In genomic region chr1:29033829-29034466, GRCh38 we compare ENCODE assay signal across 8 cellular contexts.
DNase-seq lines count a peak whose midpoint lies in the region; ATAC-seq and TF ChIP-seq lines count a peak whose summit lies in the region.

No MANE protein-coding gene starts in this region.

- H3K9me3 ChIP-seq in CD8-positive, alpha-beta T cell (ENCODE audit: low read length): no peaks in the 10 kb centered on the region
- H3K9me3 ChIP-seq in lower lobe of right lung: no peaks in the 10 kb centered on the region

- peaks cover 2% of the 10 kb centered on the region for H3K4me1 Mint-ChIP-seq in CD8-positive, alpha-beta T cell (ENCODE audit: low read depth)
- no peaks in the 10 kb centered on the region for H3K4me1 Mint-ChIP-seq in chondrocyte (ENCODE audit: low read depth)

- CTCF ChIA-PET in CD8-positive, alpha-beta T cell (lab: Charles Lee): interaction anchor here (0.6 to 9.5 kb wide), 20 partner anchors 9 to 785 kb away, joined by 3 to 238 read pairs (median 4); no protein-coding TSS in a partner anchor
- CTCF ChIA-PET in HEK293T (lab: Yijun Ruan, JAX): interaction anchor here (1.0 to 7.8 kb wide), 9 partner anchors 9 to 180 kb away, joined by 3 to 73 read pairs (median 7); no protein-coding TSS in a partner anchor

- H3K27me3 ChIP-seq in CD8-positive, alpha-beta T cell (ENCODE audit: insufficient read depth, low read length): no peaks in the 10 kb centered on the region
- no peaks in the 10 kb centered on the region for H3K27me3 ChIP-seq in lower lobe of right lung (ENCODE audit: low read depth)

- no peaks in the 10 kb centered on the region for H3K9me3 Mint-ChIP-seq in CD8-positive, alpha-beta T cell
- H3K9me3 Mint-ChIP-seq in chondrocyte (ENCODE audit: low read depth): no peaks in the 10 kb centered on the region

- peak; percentile 71 for TF ChIP-seq CTCF in CD8-positive, alpha-beta T cell (IDR thresholded peaks at IDR 0.05)
- TF ChIP-seq CTCF in chondrocyte (IDR thresholded peaks at IDR 0.05): peak; percentile 92
- TF ChIP-seq CTCF in lower lobe of right lung (IDR thresholded peaks at IDR 0.05): peak; percentile 66

- H3K27me3 Mint-ChIP-seq in CD8-positive, alpha-beta T cell (ENCODE audit: low read depth): no peaks in the 10 kb centered on the region
- H3K27me3 Mint-ChIP-seq in chondrocyte (ENCODE audit: low read depth): no peaks in the 10 kb centered on the region

- H3K4me1 ChIP-seq in CD8-positive, alpha-beta T cell (ENCODE audit: insufficient read depth, low read length): no peaks in the 10 kb centered on the region
- no peaks in the 10 kb centered on the region for H3K4me1 ChIP-seq in lower lobe of right lung

- DNase-seq in CD8-positive, alpha-beta T cell: no peak
- DNase-seq in HEK293T (ENCODE audit: extremely low spot score): peak; percentile 67
- peak; percentile 25 for DNase-seq in NCI-H82 treated with DMSO at 0.1 percent for 48 hours (lab: John Stamatoyannopoulos, UW; ENCODE audit: unreplicated experiment)
- DNase-seq in chondrocyte (ENCODE audit: low spot score): no peak
- DNase-seq in lower lobe of right lung: no peak

- H3K27ac Mint-ChIP-seq in CD8-positive, alpha-beta T cell: no peak overlapping the region
- no peak overlapping the region for H3K27ac Mint-ChIP-seq in chondrocyte (ENCODE audit: unreplicated experiment)

- H3K4me3 ChIP-seq in CD8-positive, alpha-beta T cell (ENCODE audit: low read depth, low read length): no peak overlapping the region
- H3K4me3 ChIP-seq in lower lobe of right lung: no peak overlapping the region

- POLR2A ChIA-PET in CD8-positive, alpha-beta T cell (lab: Charles Lee): interaction anchor here (1.3 kb wide), 1 partner anchor 132 kb away, joined by 3 read pairs; no protein-coding TSS in a partner anchor
- POLR2A ChIA-PET in HEK293T (lab: Yijun Ruan, JAX): interaction anchor here (1.1 kb wide), 1 partner anchor 119 kb away, joined by 4 read pairs; the partner anchor contains the start of gene EPB41

- peaks cover 83% of the 10 kb centered on the region for H3K36me3 Mint-ChIP-seq in CD8-positive, alpha-beta T cell
- H3K36me3 Mint-ChIP-seq in chondrocyte (ENCODE audit: low read depth): no peaks in the 10 kb centered on the region

- intact Hi-C loops in CD8-positive, alpha-beta T cell (cut with DNase I, micrococcal nuclease): loop anchor here (1.0 to 5.0 kb wide), 3 partner anchors 152 to 249 kb away; no protein-coding TSS in a partner anchor
- intact Hi-C loops in lower lobe of right lung (cut with DNase I): loop anchor here (5.0 to 10.0 kb wide), 2 partner anchors 152 to 249 kb away; no protein-coding TSS in a partner anchor

- H3K36me3 ChIP-seq in CD8-positive, alpha-beta T cell (ENCODE audit: insufficient read depth, low read length): peaks cover 27% of the 10 kb centered on the region
- peaks cover 34% of the 10 kb centered on the region for H3K36me3 ChIP-seq in lower lobe of right lung

- H3K27ac ChIP-seq in CD8-positive, alpha-beta T cell (ENCODE audit: low read depth, low read length): no peak overlapping the region
- H3K27ac ChIP-seq in lower lobe of right lung: no peak overlapping the region

- ATAC-seq in CD8-positive, alpha-beta T cell: peak; percentile 71
- ATAC-seq in lower lobe of right lung: peak; percentile 49 to 56
- no peak for ATAC-seq in GM18511 (IDR thresholded peaks at IDR 0.05; ENCODE audit: unreplicated experiment)
- ATAC-seq in HG03571 (IDR thresholded peaks at IDR 0.05; ENCODE audit: unreplicated experiment): no peak
- no peak for ATAC-seq in HG02885 (IDR thresholded peaks at IDR 0.05; ENCODE audit: poor library complexity, unreplicated experiment)

- no peak overlapping the region for H3K4me3 Mint-ChIP-seq in CD8-positive, alpha-beta T cell
- no peak overlapping the region for H3K4me3 Mint-ChIP-seq in chondrocyte (ENCODE audit: unreplicated experiment)

TF ChIP-seq in HEK293T, 16 proteins besides CTCF, POLR2A, EP300 and RAD21:
- no peak for TF ChIP-seq L3MBTL2 (conservative IDR thresholded peaks at IDR 0.05)
- TF ChIP-seq PKNOX1 (IDR thresholded peaks at IDR 0.05): 0 out of 2 replicates have a peak, but pooled peaks have one; percentile 25
- TF ChIP-seq ELF4 (IDR thresholded peaks at IDR 0.05): no peak
- no peak for TF ChIP-seq HDGF (IDR thresholded peaks at IDR 0.05; ENCODE audit: borderline replicate concordance)

Comparison
In these comparisons a context has a peak if more than half of its experiments do, and no peak if none do; other contexts are left out.
1. ATAC-seq: peak in CD8-positive, alpha-beta T cell (single experiment) and lower lobe of right lung (2 of 2); none in GM18511 (single experiment), HG03571 (single experiment) and HG02885 (single experiment).
2. DNase-seq: peak in HEK293T (single experiment) and NCI-H82 treated with DMSO at 0.1 percent for 48 hours (single experiment); none in CD8-positive, alpha-beta T cell (0 of 7), chondrocyte (single experiment) and lower lobe of right lung (single experiment).
3. Peak in every context shown above with its lines, with median percentiles within 50 percentile points of each other: CTCF ChIP-seq.